28 cellular contexts compared by ENCODE assay signal in genomic region chr7:127362364-127363027, GRCh38.
"Had no signal": no experiment of that assay in that cellular context is flagged by ENCODE, and none has a peak within 500 bp of the region (broad histone marks: within the 10 kb centered on the region; RNA-seq: fewer than 3 reads in every experiment).

No MANE protein-coding gene starts in this region.

- H3K4me3 ChIP-seq: lung, neural progenitor cell, psoas muscle, skin epidermis, tibial nerve, uterus had no signal

- H3K27ac Mint-ChIP-seq: mesothelial cell of epicardium; naive B cell; natural killer cell; nephron progenitor cell; neural progenitor cell; stimulated activated memory B cell treated with anti-CD40 and anti-IgM and Interleukin-4, amounts not matched to agents 10 μg/mL and 1 μg/mL and 100 μg/mL, for 72 hours; stimulated activated naive CD8-positive, alpha-beta T cell treated with anti-CD3 and anti-CD28 coated beads, Interleukin-15, amount 100 ng/mL, for 72 hours; type B pancreatic cell had no signal

- H3K36me3 ChIP-seq: neural progenitor cell, uterus had no signal

- H3K27me3 Mint-ChIP-seq: naive B cell; stimulated activated memory B cell treated with anti-CD40 and anti-IgM and Interleukin-4, amounts not matched to agents 10 μg/mL and 1 μg/mL and 100 μg/mL, for 72 hours; stimulated activated naive CD8-positive, alpha-beta T cell treated with anti-CD3 and anti-CD28 coated beads, Interleukin-15, amount 100 ng/mL, for 72 hours; type B pancreatic cell had no signal

- DNase-seq: hippocampal formation; kidney glomerular epithelial cell; left cardiac atrium; mesendoderm; naive B cell; natural killer cell; nephron progenitor cell; occipital lobe; psoas muscle; stimulated activated CD4-positive, alpha-beta T cell treated with anti-CD3 and anti-CD28 coated beads, Interleukin-1b, Interleukin-23, amount 100 ng/mL, for 48 hours; stimulated activated CD4-positive, alpha-beta T cell treated with anti-CD3 and anti-CD28 coated beads, Interleukin-2, amount 100 ng/mL, for 48 hours; stimulated activated CD4-positive, alpha-beta T cell treated with anti-CD3 and anti-CD28 coated beads, Interleukin-4, amount 100 ng/mL, for 4 hours; stimulated activated CD8-positive, alpha-beta memory T cell treated with anti-CD3 and anti-CD28 coated beads, Interleukin-4, amount 100 ng/mL, for 48 hours; stimulated activated naive CD4-positive, alpha-beta T cell treated with Interleukin-2 at 50 U/mL for 16 hours; stimulated activated naive CD8-positive, alpha-beta T cell treated with anti-CD3 and anti-CD28 coated beads, Interleukin-15, amount 100 ng/mL, for 72 hours; substantia nigra; uterus had no signal

- H3K27ac ChIP-seq: neural progenitor cell, neutrophil, parathyroid adenoma, psoas muscle, skin epidermis, tibial nerve, uterus had no signal

- H3K4me3 Mint-ChIP-seq: mesothelial cell of epicardium; naive B cell; natural killer cell; nephron progenitor cell; neural progenitor cell; stimulated activated memory B cell treated with anti-CD40 and anti-IgM and Interleukin-4, amounts not matched to agents 10 μg/mL and 1 μg/mL and 100 μg/mL, for 72 hours; stimulated activated naive CD8-positive, alpha-beta T cell treated with anti-CD3 and anti-CD28 coated beads, Interleukin-15, amount 100 ng/mL, for 72 hours; type B pancreatic cell had no signal

- H3K36me3 Mint-ChIP-seq: mesothelial cell of epicardium, naive B cell, natural killer cell, neural progenitor cell, type B pancreatic cell had no signal

- H3K27me3 ChIP-seq: neural progenitor cell, neutrophil, tibial nerve, uterus had no signal

- H3K4me1 Mint-ChIP-seq: mesothelial cell of epicardium, nephron progenitor cell, neural progenitor cell had no signal

- H3K9me3 ChIP-seq: neutrophil, psoas muscle, tibial nerve, uterus had no signal

- H3K9me3 Mint-ChIP-seq: mesothelial cell of epicardium; naive B cell; natural killer cell; nephron progenitor cell; neural progenitor cell; stimulated activated memory B cell treated with anti-CD40 and anti-IgM and Interleukin-4, amounts not matched to agents 10 μg/mL and 1 μg/mL and 100 μg/mL, for 72 hours; stimulated activated naive CD8-positive, alpha-beta T cell treated with anti-CD3 and anti-CD28 coated beads, Interleukin-15, amount 100 ng/mL, for 72 hours; type B pancreatic cell had no signal

- ATAC-seq: left lobe of liver; natural killer cell; psoas muscle; sciatic nerve; stimulated activated memory B cell treated with anti-CD40 and anti-IgM and Interleukin-4, amounts not matched to agents 10 μg/mL and 1 μg/mL and 100 μg/mL, for 72 hours; stimulated activated naive CD8-positive, alpha-beta T cell treated with anti-CD3 and anti-CD28 coated beads, Interleukin-15, amount 100 ng/mL, for 72 hours had no signal

- H3K4me1 ChIP-seq: neural progenitor cell, parathyroid adenoma, psoas muscle, uterus had no signal
